25 cellular contexts compared by ENCODE assay signal in genomic region chr19:20607943-20608342, GRCh38.
"Had no signal": no experiment of that assay in that cellular context is flagged by ENCODE, and none has a peak within 500 bp of the region (broad histone marks: within the 10 kb centered on the region; RNA-seq: fewer than 3 reads in every experiment).

No MANE protein-coding gene starts in this region.

- H3K4me1 ChIP-seq: foreskin keratinocyte, gastroesophageal sphincter, heart left ventricle, left ventricle myocardium inferior, lower lobe of right lung, right lobe of liver, tibial artery had no signal

- DNase-seq: cortex of kidney; effector memory CD8-positive, alpha-beta T cell; foreskin keratinocyte; heart left ventricle; left cardiac atrium; left ventricle myocardium inferior; lower lobe of right lung; natural killer cell; occipital lobe; ovary; retina; right lobe of liver; stimulated activated CD4-positive, alpha-beta T cell treated with anti-CD3 and anti-CD28 coated beads, Interleukin-12 subunit alpha, Interleukin-12 subunit beta, amount 100 ng/mL, for 4 hours; stimulated activated CD4-positive, alpha-beta T cell treated with anti-CD3 and anti-CD28 coated beads, Interleukin-1b, Interleukin-23, amount 100 ng/mL, for 48 hours; stimulated activated CD4-positive, alpha-beta T cell treated with anti-CD3 and anti-CD28 coated beads, Interleukin-4, amount 100 ng/mL, for 1 hour; stimulated activated CD8-positive, alpha-beta memory T cell treated with anti-CD3 and anti-CD28 coated beads, Interleukin-4, amount 100 ng/mL, for 48 hours; stimulated activated naive CD4-positive, alpha-beta T cell treated with Interleukin-2 at 50 U/mL for 16 hours; substantia nigra; testis; tibial artery had no signal

- H3K4me3 ChIP-seq: gastroesophageal sphincter, heart left ventricle, hepatocyte, left ventricle myocardium inferior, lower lobe of right lung, ovary, right lobe of liver, smooth muscle cell, testis, tibial artery had no signal

- H3K27ac ChIP-seq: epithelial cell of prostate, foreskin keratinocyte, gastroesophageal sphincter, heart left ventricle, hepatocyte, left ventricle myocardium inferior, lower lobe of right lung, ovary, right lobe of liver, testis, tibial artery had no signal

- H3K36me3 ChIP-seq: gastroesophageal sphincter, heart left ventricle, left ventricle myocardium inferior, lower lobe of right lung, ovary, right lobe of liver, tibial artery had no signal

- H3K9me3 ChIP-seq: ovary, testis had no signal

- H3K27me3 ChIP-seq: foreskin keratinocyte, gastroesophageal sphincter, heart left ventricle, hepatocyte, ovary, right lobe of liver, testis, tibial artery had no signal

- ATAC-seq: effector memory CD8-positive, alpha-beta T cell; esophagus mucosa; foreskin keratinocyte; gastroesophageal sphincter; heart left ventricle; left cardiac atrium; lower lobe of right lung; natural killer cell; right lobe of liver had no signal
